Comparison of ENCODE assay signal across 10 cellular contexts in genomic region chr4:148154769-148155168, GRCh38.
"Had no signal": no experiment of that assay in that cellular context is flagged by ENCODE, and none has a peak within 500 bp of the region (broad histone marks: within the 10 kb centered on the region; RNA-seq: fewer than 3 reads in every experiment).

No MANE protein-coding gene starts in this region.

- FAIRE-seq: HTR-8/SVneo had no signal

- H3K9me3 ChIP-seq: HAP-1 had no signal

- H3K4me3 ChIP-seq: GM23248, HAP-1 had no signal

- H2AFZ ChIP-seq: GM23248 had no signal

- DNase-seq: GM23248, GOT3, H7, HFFc6, Karpas-422, KBM-7 had no signal

- ATAC-seq: HCT116 had no signal

- H3K27ac ChIP-seq: GM23248, KMS-11 had no signal

- H3K4me2 ChIP-seq: KMS-11 had no signal

- H3K36me3 ChIP-seq: HAP-1 had no signal

- H3K9ac ChIP-seq: GM23248, KMS-11 had no signal
